ENCODE assay signal across 15 cellular contexts in genomic region chr15:70217246-70218160, GRCh38.
"Had no signal": no experiment of that assay in that cellular context is flagged by ENCODE, and none has a peak within 500 bp of the region (broad histone marks: within the 10 kb centered on the region; RNA-seq: fewer than 3 reads in every experiment).

No MANE protein-coding gene starts in this region.

- H3K4me3 ChIP-seq: lung, psoas muscle, spleen, tibial nerve had no signal

- H3K4me3 Mint-ChIP-seq: activated naive CD4-positive, alpha-beta T cell treated with anti-CD3 and anti-CD28 coated beads for 36 hours; activated T-helper 17 cell treated with anti-CD3 and anti-CD28 coated beads, Interleukin-2, amount 50 U/mL, for 72 hours; natural killer cell; stimulated activated memory B cell treated with anti-CD40 and anti-IgM and Interleukin-4, amounts not matched to agents 10 μg/mL and 1 μg/mL and 100 μg/mL, for 72 hours had no signal

- H3K4me1 Mint-ChIP-seq: activated T-helper 17 cell treated with anti-CD3 and anti-CD28 coated beads, Interleukin-2, amount 50 U/mL, for 72 hours; natural killer cell had no signal

- H3K9me3 Mint-ChIP-seq: activated naive CD4-positive, alpha-beta T cell treated with anti-CD3 and anti-CD28 coated beads for 36 hours; activated T-helper 17 cell treated with anti-CD3 and anti-CD28 coated beads, Interleukin-2, amount 50 U/mL, for 72 hours; natural killer cell; stimulated activated memory B cell treated with anti-CD40 and anti-IgM and Interleukin-4, amounts not matched to agents 10 μg/mL and 1 μg/mL and 100 μg/mL, for 72 hours had no signal

- H3K27ac ChIP-seq: foreskin keratinocyte, psoas muscle, spleen, tibial nerve, VCaP had no signal

- H3K9me3 ChIP-seq: psoas muscle, spleen, tibial nerve had no signal

- H3K27me3 ChIP-seq: tibial nerve had no signal

- FAIRE-seq: colon, endothelial cell of umbilical vein had no signal

- DNase-seq: activated CD4-positive, alpha-beta T cell treated with anti-CD3 and anti-CD28 coated beads for 4 hours; activated naive CD4-positive, alpha-beta T cell treated with anti-CD3 and anti-CD28 coated beads for 36 hours; foreskin keratinocyte; left colon; natural killer cell; psoas muscle; spleen; stimulated activated CD4-positive, alpha-beta T cell treated with anti-CD3 and anti-CD28 coated beads, Interleukin-1b, Interleukin-23, amount 100 ng/mL, for 48 hours had no signal

- H3K36me3 Mint-ChIP-seq: natural killer cell; stimulated activated memory B cell treated with anti-CD40 and anti-IgM and Interleukin-4, amounts not matched to agents 10 μg/mL and 1 μg/mL and 100 μg/mL, for 72 hours had no signal

- H3K27me3 Mint-ChIP-seq: activated T-helper 17 cell treated with anti-CD3 and anti-CD28 coated beads, Interleukin-2, amount 50 U/mL, for 72 hours had no signal

- H3K27ac Mint-ChIP-seq: activated naive CD4-positive, alpha-beta T cell treated with anti-CD3 and anti-CD28 coated beads for 36 hours; activated T-helper 17 cell treated with anti-CD3 and anti-CD28 coated beads, Interleukin-2, amount 50 U/mL, for 72 hours; natural killer cell; stimulated activated memory B cell treated with anti-CD40 and anti-IgM and Interleukin-4, amounts not matched to agents 10 μg/mL and 1 μg/mL and 100 μg/mL, for 72 hours had no signal

- H3K36me3 ChIP-seq: spleen, tibial nerve had no signal

- H3K4me1 ChIP-seq: foreskin keratinocyte, psoas muscle had no signal
